8 cellular contexts compared by ENCODE assay signal in the genomic region with DNA sequence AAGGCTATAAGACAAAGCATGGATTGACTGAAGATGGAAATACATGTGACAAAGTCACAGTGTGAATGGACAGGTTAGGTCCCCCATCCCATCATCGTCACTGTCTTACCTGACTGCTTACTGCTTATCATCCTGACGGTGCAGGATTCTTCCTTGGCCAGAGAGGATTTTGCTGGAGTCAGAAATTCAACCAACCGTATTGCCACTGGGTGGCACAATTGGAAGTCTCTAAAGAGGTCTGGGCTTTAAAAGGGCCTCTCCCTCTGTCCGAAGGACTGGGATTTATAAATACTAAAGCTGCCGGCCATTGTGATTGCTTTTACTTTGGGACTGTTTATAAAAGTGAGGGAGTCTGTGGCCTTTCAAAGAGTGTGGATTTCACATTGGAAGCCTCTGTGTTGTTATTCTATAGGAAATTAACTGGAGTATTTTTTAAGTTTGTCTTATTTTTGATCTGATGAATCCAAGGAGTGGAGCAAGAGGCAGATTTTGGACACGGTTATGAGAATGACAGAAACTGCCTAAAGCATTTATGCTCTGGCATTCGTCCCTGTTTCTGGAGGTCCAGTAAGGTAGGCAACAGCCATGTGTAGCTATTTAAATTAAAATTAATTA.
DNase-seq lines count a peak whose midpoint lies in the region; ATAC-seq, FAIRE-seq and TF ChIP-seq lines count a peak whose summit lies in the region.

No MANE protein-coding gene starts in this region.

- intact Hi-C loops in CD4-positive, alpha-beta T cell (cut with DNase I, micrococcal nuclease), result loop anchor here in 1 of 2 experiments (2.0 to 5.0 kb wide), 2 partner anchors 328 to 556 kb away; no protein-coding TSS in a partner anchor
- intact Hi-C loops in pancreas (cut with DNase I), result no loop called here

- H3K9me2 ChIP-seq in Loucy (replicated peaks; ENCODE audit: low read depth, low read length), result no peaks in the 10 kb centered on the region

- WGBS in pancreas, 2 donors, result 28 to 30% methylated on average over 7 of the region's 7 CpGs

- no peak overlapping the region for H3K27ac Mint-ChIP-seq in CD4-positive, alpha-beta T cell

- CTCF ChIA-PET in CD4-positive, alpha-beta T cell (lab: Charles Lee), result interaction anchor here (0.9 kb wide), 1 partner anchor 10 kb away, joined by 3 read pairs; no protein-coding TSS in a partner anchor

- H3K4me2 ChIP-seq in Loucy (ENCODE audit: low read depth, low read length, poor library complexity, severe bottlenecking), result no peak overlapping the region

- H3K27ac ChIP-seq in CD4-positive, alpha-beta T cell (ENCODE audit: low read depth, low read length), result no peak overlapping the region
- H3K27ac ChIP-seq in pancreas, result no peak overlapping the region

- no peaks in the 10 kb centered on the region for H3K9me3 Mint-ChIP-seq in CD4-positive, alpha-beta T cell

- H3K4me1 ChIP-seq in Loucy (ENCODE audit: insufficient read depth, low read length, poor library complexity, severe bottlenecking) (no peaks in the 10 kb centered on the region), pancreas (no peaks in the 10 kb centered on the region)

- H3K4me3 ChIP-seq in Loucy (ENCODE audit: low read length, poor library complexity, severe bottlenecking) (no peak overlapping the region), fibroblast of pulmonary artery (replicated peaks; ENCODE audit: low read depth, low read length) (no peak overlapping the region), pancreas (no peak overlapping the region)

- no peaks in the 10 kb centered on the region for H3K9me3 ChIP-seq in CD4-positive, alpha-beta T cell (ENCODE audit: control insufficient read depth, low read length)
- H3K9me3 ChIP-seq in Loucy (ENCODE audit: insufficient read depth, low read depth, low read length) (no peaks in the 10 kb centered on the region), pancreas (no peaks in the 10 kb centered on the region)

- no peak for DNase-seq in CD4-positive, alpha-beta T cell
- peak; percentile 71 for DNase-seq in SK-N-DZ (ENCODE audit: low spot score)
- DNase-seq in fibroblast of pulmonary artery (ENCODE audit: low read depth), result peak; percentile 72
- DNase-seq in pancreas, result peak in 1 of 6 donors; percentile 46

- peaks cover 9% of the 10 kb centered on the region for H3K27me3 Mint-ChIP-seq in CD4-positive, alpha-beta T cell

- H3K36me3 Mint-ChIP-seq in CD4-positive, alpha-beta T cell (ENCODE audit: low read depth), result no peaks in the 10 kb centered on the region

- H3K9ac ChIP-seq in Loucy (ENCODE audit: low read depth, low read length, poor library complexity, severe bottlenecking), result no peak overlapping the region

- H3K4me3 Mint-ChIP-seq in CD4-positive, alpha-beta T cell, result no peak overlapping the region

- no peaks in the 10 kb centered on the region for H3K79me2 ChIP-seq in Loucy (ENCODE audit: insufficient read depth, low read length)

- no peaks in the 10 kb centered on the region for H3K4me1 Mint-ChIP-seq in CD4-positive, alpha-beta T cell (ENCODE audit: low read depth)

- no peaks in the 10 kb centered on the region for H3K27me3 ChIP-seq in CD4-positive, alpha-beta T cell (ENCODE audit: control insufficient read depth, insufficient read depth, low read length)
- H3K27me3 ChIP-seq in Loucy (ENCODE audit: insufficient read depth, low read length, poor library complexity, severe bottlenecking) (no peaks in the 10 kb centered on the region), pancreas (peaks cover 0 to 4% (median 0%) of the 10 kb centered on the region in 4 donors)

- FAIRE-seq in pancreas (lab: Jason Lieb, UNC), result no peak

- H3F3A ChIP-seq in Loucy (ENCODE audit: low read depth), result no peaks in the 10 kb centered on the region

- H3K36me3 ChIP-seq in Loucy (ENCODE audit: insufficient read depth, low read length) (no peaks in the 10 kb centered on the region), pancreas (no peaks in the 10 kb centered on the region)

- no peaks in the 10 kb centered on the region for H4K20me1 ChIP-seq in Loucy (ENCODE audit: insufficient read depth, low read length, poor library complexity, severe bottlenecking)

- ATAC-seq in CD4-positive, alpha-beta T cell (ENCODE audit: poor library complexity), result no peak
- peak; percentile 55 to 85 (median 84) for ATAC-seq in pancreas
- ATAC-seq in HG03135 (IDR thresholded peaks at IDR 0.05; ENCODE audit: unreplicated experiment), result no peak
- no peak for ATAC-seq in GM19324 (IDR thresholded peaks at IDR 0.05; ENCODE audit: low FRiP score, unreplicated experiment)
- no peak for ATAC-seq in GM21737 (IDR thresholded peaks at IDR 0.05; ENCODE audit: unreplicated experiment)

- peak; percentile 14 for TF ChIP-seq CTCF in CD4-positive, alpha-beta T cell (IDR thresholded peaks at IDR 0.05)
- TF ChIP-seq CTCF in Loucy (conservative IDR thresholded peaks at IDR 0.05; ENCODE audit: low read length), result peak; percentile 67
- TF ChIP-seq CTCF in fibroblast of pulmonary artery (IDR thresholded peaks at IDR 0.05; ENCODE audit: low read length, missing control alignments), result peak; percentile 59
- peak in 1 of 4 donors; percentile 20 for TF ChIP-seq CTCF in pancreas (IDR thresholded peaks at IDR 0.05)

- no peak overlapping the region for H2AFZ ChIP-seq in Loucy (ENCODE audit: low read length)

- POLR2A ChIA-PET in CD4-positive, alpha-beta T cell (lab: Charles Lee), result no interaction called here

Comparison
In these comparisons a context has a peak if more than half of its experiments do, and no peak if none do; other contexts are left out.
1. ATAC-seq: peak in pancreas (4 of 4); none in CD4-positive, alpha-beta T cell (single experiment), HG03135 (single experiment), GM19324 (single experiment) and GM21737 (single experiment).
2. DNase-seq: peak in SK-N-DZ (single experiment) and fibroblast of pulmonary artery (single experiment); none in CD4-positive, alpha-beta T cell (0 of 10).